30 cellular contexts compared by ENCODE assay signal in genomic region chr1:232074265-232074664, GRCh38.
"Had no signal": no experiment of that assay in that cellular context is flagged by ENCODE, and none has a peak within 500 bp of the region (broad histone marks: within the 10 kb centered on the region; RNA-seq: fewer than 3 reads in every experiment).

No MANE protein-coding gene starts in this region.

- H3K36me3 Mint-ChIP-seq: stimulated activated effector memory CD8-positive, alpha-beta T cell treated with anti-CD3 and anti-CD28 coated beads, Interleukin-12 subunit alpha, Interleukin-12 subunit beta, amount 100 ng/mL, for 72 hours had no signal

- H3K9me3 Mint-ChIP-seq: stimulated activated effector memory CD8-positive, alpha-beta T cell treated with anti-CD3 and anti-CD28 coated beads, Interleukin-12 subunit alpha, Interleukin-12 subunit beta, amount 100 ng/mL, for 72 hours had no signal

- H3K4me1 Mint-ChIP-seq: immature natural killer cell; naive thymus-derived CD8-positive, alpha-beta T cell; nephron; neural crest cell; stimulated activated effector memory CD8-positive, alpha-beta T cell treated with anti-CD3 and anti-CD28 coated beads, Interleukin-12 subunit alpha, Interleukin-12 subunit beta, amount 100 ng/mL, for 72 hours had no signal

- DNase-seq: hypothalamus; immature natural killer cell; kidney; left colon; left lung; lower lobe of right lung; mammary epithelial cell; mesenchymal stem cell; naive thymus-derived CD8-positive, alpha-beta T cell; nucleus accumbens; pancreas; posterior cingulate gyrus; retina; right cardiac atrium; sigmoid colon; small intestine; spleen; stimulated activated CD4-positive, alpha-beta T cell treated with anti-CD3 and anti-CD28 coated beads, Interleukin-4, amount 100 ng/mL, for 24 hours; stimulated activated naive CD4-positive, alpha-beta T cell; stomach; testis; thyroid gland; transverse colon; upper lobe of right lung had no signal

- H3K4me3 ChIP-seq: left lung, lower lobe of right lung, pancreas, prostate gland, sigmoid colon, spleen, stomach, testis, thyroid gland, transverse colon, upper lobe of right lung had no signal

- ATAC-seq: left colon; left lung; lower lobe of right lung; naive thymus-derived CD8-positive, alpha-beta T cell; pancreas; right cardiac atrium; stimulated activated effector memory CD8-positive, alpha-beta T cell treated with anti-CD3 and anti-CD28 coated beads, Interleukin-12 subunit alpha, Interleukin-12 subunit beta, amount 100 ng/mL, for 72 hours; upper lobe of right lung had no signal

- H3K4me3 Mint-ChIP-seq: immature natural killer cell; naive thymus-derived CD8-positive, alpha-beta T cell; nephron; neural crest cell; stimulated activated effector memory CD8-positive, alpha-beta T cell treated with anti-CD3 and anti-CD28 coated beads, Interleukin-12 subunit alpha, Interleukin-12 subunit beta, amount 100 ng/mL, for 72 hours had no signal

- FAIRE-seq: islet of Langerhans, urothelium cell line had no signal

- H3K27ac Mint-ChIP-seq: immature natural killer cell; naive thymus-derived CD8-positive, alpha-beta T cell; nephron; stimulated activated effector memory CD8-positive, alpha-beta T cell treated with anti-CD3 and anti-CD28 coated beads, Interleukin-12 subunit alpha, Interleukin-12 subunit beta, amount 100 ng/mL, for 72 hours had no signal
